Comparison of ENCODE assay signal across 8 cellular contexts in the genomic region with DNA sequence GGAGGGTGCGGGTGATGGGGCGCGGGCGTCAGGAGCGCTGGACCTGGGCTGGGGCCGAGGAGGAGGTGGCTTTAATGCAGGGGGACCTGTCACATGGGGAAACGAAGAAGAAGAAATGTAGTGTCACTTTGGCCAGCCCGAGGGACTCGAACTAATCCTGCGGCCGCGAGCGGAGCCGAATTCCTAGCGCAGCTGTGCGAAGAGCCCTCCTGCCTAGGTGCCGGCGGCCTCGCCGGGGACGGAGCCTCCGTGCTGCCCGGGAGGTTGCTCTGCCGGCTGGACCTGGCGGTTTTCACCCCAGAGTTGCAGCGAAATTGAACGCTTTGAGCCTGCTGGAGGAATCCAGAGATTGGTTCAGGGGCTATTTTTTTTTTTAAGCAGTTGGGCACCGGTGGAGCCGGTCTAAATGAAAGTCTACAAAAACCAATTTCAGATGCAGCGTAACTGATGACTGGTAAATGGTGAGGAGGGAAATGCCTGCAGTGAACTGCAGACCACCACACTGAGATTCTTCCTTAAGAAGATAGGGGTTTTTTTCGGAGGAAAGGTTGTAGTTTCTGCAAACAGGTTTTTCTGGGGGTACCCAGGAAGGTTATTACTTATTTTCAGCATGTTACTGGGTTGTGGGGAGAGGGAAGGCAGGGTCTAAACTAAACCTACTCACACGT. TPM values are rescaled to one million over a fixed set of nuclear protein-coding genes. Genes with fewer than 3 reads are reported as not detected.
DNase-seq lines count a peak whose midpoint lies in the region; ATAC-seq and TF ChIP-seq lines count a peak whose summit lies in the region.

No MANE protein-coding gene starts in this region.

- POLR2A ChIA-PET in HEK293T (lab: Yijun Ruan, JAX) = no interaction called here

- H3K4me3 ChIP-seq in kidney epithelial cell (ENCODE audit: low read depth, low read length) = peak overlapping the region; percentile 72
- peak overlapping the region; percentile 62 to 83 for H3K4me3 ChIP-seq in stomach smooth muscle (ENCODE audit: low read length in 2 of 2)

- peaks cover 45% of the 10 kb centered on the region for H3K27me3 Mint-ChIP-seq in brain

- DNase-seq in AG08395 (ENCODE audit: low spot score) (peak; percentile 13), HEK293T (ENCODE audit: extremely low spot score) (peak; percentile 38), kidney epithelial cell (ENCODE audit: low read depth) (no peak)
- DNase-seq in stimulated activated CD4-positive, alpha-beta T cell treated with anti-CD3 and anti-CD28 coated beads, Interleukin-4, amount 100 ng/mL, for 1 hour = no peak

- no peaks in the 10 kb centered on the region for H3K9me3 Mint-ChIP-seq in brain

- H3K9ac ChIP-seq in stomach smooth muscle (ENCODE audit: low read length in 2 of 2) = peak overlapping the region; percentile 51 to 65

- no peaks in the 10 kb centered on the region for H3K9me3 ChIP-seq in stomach smooth muscle (ENCODE audit: control insufficient read depth in 2 of 2, low read length in 2 of 2)

- CTCF ChIA-PET in HEK293T (lab: Yijun Ruan, JAX) = no interaction called here

- no peaks in the 10 kb centered on the region for H3K36me3 ChIP-seq in kidney epithelial cell (ENCODE audit: control insufficient read depth, insufficient read depth, low read length)
- no peaks in the 10 kb centered on the region for H3K36me3 ChIP-seq in stomach smooth muscle (ENCODE audit: control insufficient read depth in 2 of 2, insufficient read depth in 2 of 2, low read length in 2 of 2)

- H3K4me1 ChIP-seq in stomach smooth muscle (ENCODE audit: control insufficient read depth, insufficient read depth, low read length) = peaks cover 26% of the 10 kb centered on the region

- peak overlapping the region; percentile 79 to 91 (median 83) for H3K4me3 Mint-ChIP-seq in brain

- H3K27ac Mint-ChIP-seq in brain = peak overlapping the region; percentile 3 to 95 (median 26)

- ATAC-seq in GM19452 (IDR thresholded peaks at IDR 0.05; ENCODE audit: unreplicated experiment) = no peak
- ATAC-seq in HG03095 (IDR thresholded peaks at IDR 0.05; ENCODE audit: unreplicated experiment) = no peak

- H3K4me1 Mint-ChIP-seq in brain = peaks cover 53% of the 10 kb centered on the region

- H3K27ac ChIP-seq in stomach smooth muscle (ENCODE audit: low read length) = no peak overlapping the region

- H3K36me3 Mint-ChIP-seq in brain = no peaks in the 10 kb centered on the region

- peaks cover 17% of the 10 kb centered on the region for H3K27me3 ChIP-seq in kidney epithelial cell (ENCODE audit: control insufficient read depth, insufficient read depth, low read length)
- H3K27me3 ChIP-seq in stomach smooth muscle (ENCODE audit: control insufficient read depth in 1 of 2, insufficient read depth in 2 of 2, low read length in 2 of 2) = peaks cover 2 to 3% of the 10 kb centered on the region in 2 donors

- TF ChIP-seq CTCF in brain (conservative IDR thresholded peaks at IDR 0.05) (no peak), kidney epithelial cell (IDR thresholded peaks at IDR 0.05; ENCODE audit: insufficient read depth, low read length, poor library complexity, severe bottlenecking) (no peak)

TF ChIP-seq in HEK293T, 16 proteins besides CTCF, POLR2A, EP300 and RAD21:
- TF ChIP-seq NFRKB (IDR thresholded peaks at IDR 0.05) (no peak), FOXK2 (IDR thresholded peaks at IDR 0.05) (no peak), HDGF (IDR thresholded peaks at IDR 0.05; ENCODE audit: borderline replicate concordance) (no peak), TARDBP (IDR thresholded peaks at IDR 0.05) (no peak)
TF ChIP-seq in HEK293T: peak in this region for 0.

RNA-seq across cellular contexts. Expression of a gene that starts 0.7 kb away (rescaled TPM):
- 95.9 TPM for polyA plus RNA-seq in brain (ENCODE audit: insufficient read depth, low read depth, low replicate concordance)
- 2.1 and 4.4 TPM in 2 replicates for total RNA-seq in kidney epithelial cell

Comparison
In these comparisons a context has a peak if more than half of its experiments do, and no peak if none do; other contexts are left out.
1. DNase-seq: peak in AG08395 (single experiment) and HEK293T (single experiment); none in kidney epithelial cell (single experiment) and stimulated activated CD4-positive, alpha-beta T cell treated with anti-CD3 and anti-CD28 coated beads, Interleukin-4, amount 100 ng/mL, for 1 hour (single experiment).